In the genomic region with DNA sequence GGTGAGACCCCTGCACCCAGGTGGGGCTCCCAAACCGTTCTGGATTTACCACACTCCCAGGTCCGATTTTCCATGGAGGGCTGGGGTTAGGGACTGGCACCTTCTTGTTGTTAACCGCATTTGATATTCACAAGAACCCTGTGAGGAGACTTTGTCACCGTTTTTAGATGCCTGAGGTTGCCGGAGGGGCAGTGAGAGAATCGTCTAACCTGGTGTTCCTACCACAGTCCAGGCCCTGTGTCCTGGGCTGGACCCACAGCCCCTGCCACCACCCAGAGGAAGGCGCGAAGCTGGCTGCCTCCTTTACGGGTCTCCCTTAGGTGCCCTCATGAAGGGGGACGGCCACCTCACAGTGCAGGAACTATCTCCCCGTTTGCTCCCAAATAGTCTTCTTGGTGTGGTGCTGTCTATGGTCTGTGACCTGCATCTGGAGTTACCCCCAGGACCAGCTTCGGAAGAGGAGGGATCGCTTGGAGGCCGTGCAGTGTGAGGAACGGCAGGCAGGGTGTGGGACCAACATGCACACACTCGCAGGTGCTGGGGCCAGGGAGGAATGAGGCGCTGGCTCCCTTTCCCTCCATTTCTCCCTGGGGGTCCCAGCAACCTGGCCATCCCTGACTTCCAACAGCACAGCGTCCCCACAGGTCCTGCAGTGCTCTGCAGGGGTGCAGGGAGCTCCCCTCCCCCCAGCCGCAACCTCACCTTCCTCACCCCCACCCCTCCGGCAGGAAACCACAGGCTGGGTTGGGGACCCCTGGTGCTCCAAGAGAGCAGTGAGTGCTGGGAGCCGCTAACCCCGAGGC, we compare ENCODE assay signal across 16 cellular contexts. TPM values are rescaled to one million over a fixed set of nuclear protein-coding genes. Genes with fewer than 3 reads are reported as not detected.
DNase-seq lines count a peak whose midpoint lies in the region; ATAC-seq and TF ChIP-seq lines count a peak whose summit lies in the region.
"Had no signal": no experiment of that assay in that cellular context is flagged by ENCODE, and none has a peak within 500 bp of the region (broad histone marks: within the 10 kb centered on the region; RNA-seq: fewer than 3 reads in every experiment).

No MANE protein-coding gene starts in this region.

- H3K4me3 Mint-ChIP-seq in activated T-helper 17 cell treated with anti-CD3 and anti-CD28 coated beads, Interleukin-2, amount 50 U/mL, for 72 hours: peak overlapping the region; percentile 37
- peak overlapping the region in 4 of 5 donors; percentile 23 to 74 (median 45) for H3K4me3 Mint-ChIP-seq in immature natural killer cell
- no peak overlapping the region for H3K4me3 Mint-ChIP-seq in T-helper 2 cell treated with Interferon-gamma antibody and Interleukin-4, amounts not matched to agents 5 μg/mL and 100 μg/mL, for 36 hours

- peaks cover 19% of the 10 kb centered on the region for H3K4me1 Mint-ChIP-seq in activated T-helper 17 cell treated with anti-CD3 and anti-CD28 coated beads, Interleukin-2, amount 50 U/mL, for 72 hours
- H3K4me1 Mint-ChIP-seq in immature natural killer cell: peaks cover 15 to 18% of the 10 kb centered on the region in 2 donors
- peaks cover 4% of the 10 kb centered on the region for H3K4me1 Mint-ChIP-seq in T-helper 2 cell treated with Interferon-gamma antibody and Interleukin-4, amounts not matched to agents 5 μg/mL and 100 μg/mL, for 36 hours (ENCODE audit: low read depth)

- no peak overlapping the region for H3K27ac Mint-ChIP-seq in activated T-helper 17 cell treated with anti-CD3 and anti-CD28 coated beads, Interleukin-2, amount 50 U/mL, for 72 hours
- H3K27ac Mint-ChIP-seq in immature natural killer cell: no peak overlapping the region
- no peak overlapping the region for H3K27ac Mint-ChIP-seq in T-helper 2 cell treated with Interferon-gamma antibody and Interleukin-4, amounts not matched to agents 5 μg/mL and 100 μg/mL, for 36 hours

- H3K36me3 ChIP-seq in A673 (ENCODE audit: insufficient read depth, low read length, poor library complexity, severe bottlenecking) (peaks cover 7% of the 10 kb centered on the region), BE2C (no peaks in the 10 kb centered on the region)
- H3K36me3 ChIP-seq: vagina had no signal

- no peak for ATAC-seq in activated T-helper 17 cell treated with anti-CD3 and anti-CD28 coated beads, Interleukin-2, amount 50 U/mL, for 72 hours (replicated peaks)
- ATAC-seq: GM12878, left lobe of liver had no signal

- peaks cover 9% of the 10 kb centered on the region for H3K36me3 Mint-ChIP-seq in activated T-helper 17 cell treated with anti-CD3 and anti-CD28 coated beads, Interleukin-2, amount 50 U/mL, for 72 hours (ENCODE audit: low read depth)
- H3K36me3 Mint-ChIP-seq in immature natural killer cell: peaks cover 0 to 7% (median 0%) of the 10 kb centered on the region in 3 donors
- H3K36me3 Mint-ChIP-seq in T-helper 2 cell treated with Interferon-gamma antibody and Interleukin-4, amounts not matched to agents 5 μg/mL and 100 μg/mL, for 36 hours (ENCODE audit: low read depth): peaks cover 2% of the 10 kb centered on the region

- H3K4me3 ChIP-seq in A673 (ENCODE audit: low read depth, low read length, poor library complexity, severe bottlenecking): peak overlapping the region; percentile 97
- no peak overlapping the region for H3K4me3 ChIP-seq in BE2C (ENCODE audit: low read depth, low read length)
- H3K4me3 ChIP-seq: GM12878, vagina had no signal

- H3K4me1 ChIP-seq in A673 (ENCODE audit: insufficient read depth, low read length, poor library complexity, severe bottlenecking) (peaks cover 33% of the 10 kb centered on the region), BE2C (no peaks in the 10 kb centered on the region)

- BruUV-seq in A673 (replicated peaks; lab: Mats Ljungman, UMichigan): no TSS peak

- intact Hi-C loops in A673 (cut with micrococcal nuclease; ENCODE audit: unreplicated experiment): loop anchor here (5.0 kb wide), 1 partner anchor 64 kb away; no protein-coding TSS in a partner anchor

- POLR2A ChIA-PET in A673 (lab: Charles Lee; ENCODE audit: low non-redundant PET): no interaction called here

- peak; percentile 45 for TF ChIP-seq CTCF in A673 (conservative IDR thresholded peaks at IDR 0.05; ENCODE audit: low read depth, low read length)
- TF ChIP-seq CTCF in GM10266 (IDR thresholded peaks at IDR 0.05; ENCODE audit: control insufficient read depth, insufficient read depth, low read depth, missing control alignments): no peak
- no peak for TF ChIP-seq CTCF in BE2C (IDR thresholded peaks at IDR 0.05; ENCODE audit: low read depth, low read length)

- H3K27ac ChIP-seq in A673 (ENCODE audit: low read depth, low read length, poor library complexity, severe bottlenecking): peak overlapping the region; percentile 92
- H3K27ac ChIP-seq: C4-2B, vagina had no signal

- DNase-seq in A673 (ENCODE audit: low spot score) (no peak), GM10266 (ENCODE audit: extremely low spot score) (peak; percentile 35), immature natural killer cell (no peak), DMS153 treated with DMSO at 0.1 percent for 48 hours (lab: John Stamatoyannopoulos, UW; ENCODE audit: unreplicated experiment) (no peak), BE2C (no peak), globus pallidus (ENCODE audit: low spot score) (no peak)
- no peak for DNase-seq in T-helper 2 cell treated with Interferon-gamma antibody and Interleukin-4, amounts not matched to agents 5 μg/mL and 100 μg/mL, for 36 hours (ENCODE audit: low spot score)
- DNase-seq: activated CD4-positive, CD25-positive, alpha-beta regulatory T cell treated with anti-CD3 and anti-CD28 coated beads, Interleukin-2, amount 50 U/mL, for 72 hours; amniotic stem cell had no signal

- H3K9me3 ChIP-seq in A673 (ENCODE audit: low read depth, low read length, poor library complexity, severe bottlenecking) (no peaks in the 10 kb centered on the region), BE2C (no peaks in the 10 kb centered on the region)
- H3K9me3 ChIP-seq: vagina had no signal

- CTCF ChIA-PET in A673 (lab: Charles Lee): no interaction called here

- no peaks in the 10 kb centered on the region for H3K9me3 Mint-ChIP-seq in activated T-helper 17 cell treated with anti-CD3 and anti-CD28 coated beads, Interleukin-2, amount 50 U/mL, for 72 hours
- H3K9me3 Mint-ChIP-seq in immature natural killer cell: no peaks in the 10 kb centered on the region
- no peaks in the 10 kb centered on the region for H3K9me3 Mint-ChIP-seq in T-helper 2 cell treated with Interferon-gamma antibody and Interleukin-4, amounts not matched to agents 5 μg/mL and 100 μg/mL, for 36 hours

- peaks cover 64% of the 10 kb centered on the region for H3K27me3 Mint-ChIP-seq in activated T-helper 17 cell treated with anti-CD3 and anti-CD28 coated beads, Interleukin-2, amount 50 U/mL, for 72 hours
- peaks cover 26 to 47% (median 37%) of the 10 kb centered on the region in 3 donors for H3K27me3 Mint-ChIP-seq in immature natural killer cell (ENCODE audit: low read depth in 3 of 3)
- peaks cover 86% of the 10 kb centered on the region for H3K27me3 Mint-ChIP-seq in T-helper 2 cell treated with Interferon-gamma antibody and Interleukin-4, amounts not matched to agents 5 μg/mL and 100 μg/mL, for 36 hours (ENCODE audit: low read depth)

- no peaks in the 10 kb centered on the region for H3K27me3 ChIP-seq in A673 (replicated peaks; ENCODE audit: insufficient read depth, low read depth, low read length, poor library complexity)
- peaks cover 100% of the 10 kb centered on the region for H3K27me3 ChIP-seq in BE2C

RNA-seq across cellular contexts. Expression of gene SIM2, which starts 7.0 kb away (rescaled TPM):
- total RNA-seq in A673 (2021): 42.7 and 49.1 TPM in 2 replicates
- total RNA-seq in activated T-helper 17 cell treated with anti-CD3 and anti-CD28 coated beads, Interleukin-2, amount 50 U/mL, for 72 hours: 1 to 10 TPM; 3.9 to 4.2 TPM
- not detected for polyA plus RNA-seq in immature natural killer cell
- 0.42 TPM for polyA plus RNA-seq in BE2C (2012; ENCODE audit: insufficient read depth, insufficient read length, low read depth)
- total RNA-seq: fibroblast of lung, left lobe of liver, posterior vena cava, vagina had no signal
